1 cellular context compared by ENCODE assay signal in the genomic region with DNA sequence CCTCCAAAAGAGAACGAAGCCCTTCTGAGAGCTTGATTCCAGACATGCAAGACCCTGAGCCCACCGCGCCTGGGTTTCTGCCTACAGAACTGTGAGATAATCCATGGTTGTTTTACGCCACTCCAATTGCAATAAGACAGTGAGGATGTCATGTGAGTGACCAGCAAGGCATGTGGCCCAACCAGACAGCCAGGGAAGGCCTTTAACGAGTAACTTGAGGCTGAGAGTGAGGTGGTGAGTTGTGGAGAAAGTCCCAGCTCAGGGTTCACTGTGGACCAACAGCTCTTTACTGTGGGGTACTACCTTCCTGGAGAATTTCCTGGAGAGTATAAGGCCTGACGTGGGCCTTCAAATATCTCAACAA.
TF ChIP-seq lines count a peak whose summit lies in the region.

No MANE protein-coding gene starts in this region.

TF ChIP-seq in K562, 482 proteins besides CTCF, POLR2A, EP300 and RAD21 (continued from another document):
- TF ChIP-seq, protein P1, sequence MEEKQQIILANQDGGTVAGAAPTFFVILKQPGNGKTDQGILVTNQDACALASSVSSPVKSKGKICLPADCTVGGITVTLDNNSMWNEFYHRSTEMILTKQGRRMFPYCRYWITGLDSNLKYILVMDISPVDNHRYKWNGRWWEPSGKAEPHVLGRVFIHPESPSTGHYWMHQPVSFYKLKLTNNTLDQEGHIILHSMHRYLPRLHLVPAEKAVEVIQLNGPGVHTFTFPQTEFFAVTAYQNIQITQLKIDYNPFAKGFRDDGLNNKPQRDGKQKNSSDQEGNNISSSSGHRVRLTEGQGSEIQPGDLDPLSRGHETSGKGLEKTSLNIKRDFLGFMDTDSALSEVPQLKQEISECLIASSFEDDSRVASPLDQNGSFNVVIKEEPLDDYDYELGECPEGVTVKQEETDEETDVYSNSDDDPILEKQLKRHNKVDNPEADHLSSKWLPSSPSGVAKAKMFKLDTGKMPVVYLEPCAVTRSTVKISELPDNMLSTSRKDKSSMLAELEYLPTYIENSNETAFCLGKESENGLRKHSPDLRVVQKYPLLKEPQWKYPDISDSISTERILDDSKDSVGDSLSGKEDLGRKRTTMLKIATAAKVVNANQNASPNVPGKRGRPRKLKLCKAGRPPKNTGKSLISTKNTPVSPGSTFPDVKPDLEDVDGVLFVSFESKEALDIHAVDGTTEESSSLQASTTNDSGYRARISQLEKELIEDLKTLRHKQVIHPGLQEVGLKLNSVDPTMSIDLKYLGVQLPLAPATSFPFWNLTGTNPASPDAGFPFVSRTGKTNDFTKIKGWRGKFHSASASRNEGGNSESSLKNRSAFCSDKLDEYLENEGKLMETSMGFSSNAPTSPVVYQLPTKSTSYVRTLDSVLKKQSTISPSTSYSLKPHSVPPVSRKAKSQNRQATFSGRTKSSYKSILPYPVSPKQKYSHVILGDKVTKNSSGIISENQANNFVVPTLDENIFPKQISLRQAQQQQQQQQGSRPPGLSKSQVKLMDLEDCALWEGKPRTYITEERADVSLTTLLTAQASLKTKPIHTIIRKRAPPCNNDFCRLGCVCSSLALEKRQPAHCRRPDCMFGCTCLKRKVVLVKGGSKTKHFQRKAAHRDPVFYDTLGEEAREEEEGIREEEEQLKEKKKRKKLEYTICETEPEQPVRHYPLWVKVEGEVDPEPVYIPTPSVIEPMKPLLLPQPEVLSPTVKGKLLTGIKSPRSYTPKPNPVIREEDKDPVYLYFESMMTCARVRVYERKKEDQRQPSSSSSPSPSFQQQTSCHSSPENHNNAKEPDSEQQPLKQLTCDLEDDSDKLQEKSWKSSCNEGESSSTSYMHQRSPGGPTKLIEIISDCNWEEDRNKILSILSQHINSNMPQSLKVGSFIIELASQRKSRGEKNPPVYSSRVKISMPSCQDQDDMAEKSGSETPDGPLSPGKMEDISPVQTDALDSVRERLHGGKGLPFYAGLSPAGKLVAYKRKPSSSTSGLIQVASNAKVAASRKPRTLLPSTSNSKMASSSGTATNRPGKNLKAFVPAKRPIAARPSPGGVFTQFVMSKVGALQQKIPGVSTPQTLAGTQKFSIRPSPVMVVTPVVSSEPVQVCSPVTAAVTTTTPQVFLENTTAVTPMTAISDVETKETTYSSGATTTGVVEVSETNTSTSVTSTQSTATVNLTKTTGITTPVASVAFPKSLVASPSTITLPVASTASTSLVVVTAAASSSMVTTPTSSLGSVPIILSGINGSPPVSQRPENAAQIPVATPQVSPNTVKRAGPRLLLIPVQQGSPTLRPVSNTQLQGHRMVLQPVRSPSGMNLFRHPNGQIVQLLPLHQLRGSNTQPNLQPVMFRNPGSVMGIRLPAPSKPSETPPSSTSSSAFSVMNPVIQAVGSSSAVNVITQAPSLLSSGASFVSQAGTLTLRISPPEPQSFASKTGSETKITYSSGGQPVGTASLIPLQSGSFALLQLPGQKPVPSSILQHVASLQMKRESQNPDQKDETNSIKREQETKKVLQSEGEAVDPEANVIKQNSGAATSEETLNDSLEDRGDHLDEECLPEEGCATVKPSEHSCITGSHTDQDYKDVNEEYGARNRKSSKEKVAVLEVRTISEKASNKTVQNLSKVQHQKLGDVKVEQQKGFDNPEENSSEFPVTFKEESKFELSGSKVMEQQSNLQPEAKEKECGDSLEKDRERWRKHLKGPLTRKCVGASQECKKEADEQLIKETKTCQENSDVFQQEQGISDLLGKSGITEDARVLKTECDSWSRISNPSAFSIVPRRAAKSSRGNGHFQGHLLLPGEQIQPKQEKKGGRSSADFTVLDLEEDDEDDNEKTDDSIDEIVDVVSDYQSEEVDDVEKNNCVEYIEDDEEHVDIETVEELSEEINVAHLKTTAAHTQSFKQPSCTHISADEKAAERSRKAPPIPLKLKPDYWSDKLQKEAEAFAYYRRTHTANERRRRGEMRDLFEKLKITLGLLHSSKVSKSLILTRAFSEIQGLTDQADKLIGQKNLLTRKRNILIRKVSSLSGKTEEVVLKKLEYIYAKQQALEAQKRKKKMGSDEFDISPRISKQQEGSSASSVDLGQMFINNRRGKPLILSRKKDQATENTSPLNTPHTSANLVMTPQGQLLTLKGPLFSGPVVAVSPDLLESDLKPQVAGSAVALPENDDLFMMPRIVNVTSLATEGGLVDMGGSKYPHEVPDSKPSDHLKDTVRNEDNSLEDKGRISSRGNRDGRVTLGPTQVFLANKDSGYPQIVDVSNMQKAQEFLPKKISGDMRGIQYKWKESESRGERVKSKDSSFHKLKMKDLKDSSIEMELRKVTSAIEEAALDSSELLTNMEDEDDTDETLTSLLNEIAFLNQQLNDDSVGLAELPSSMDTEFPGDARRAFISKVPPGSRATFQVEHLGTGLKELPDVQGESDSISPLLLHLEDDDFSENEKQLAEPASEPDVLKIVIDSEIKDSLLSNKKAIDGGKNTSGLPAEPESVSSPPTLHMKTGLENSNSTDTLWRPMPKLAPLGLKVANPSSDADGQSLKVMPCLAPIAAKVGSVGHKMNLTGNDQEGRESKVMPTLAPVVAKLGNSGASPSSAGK (IDR thresholded peaks at IDR 0.05): peak; percentile 51
